Comparison of ENCODE assay signal across 8 cellular contexts in genomic region chr10:48523212-48523819, GRCh38.
DNase-seq lines count a peak whose midpoint lies in the region; ATAC-seq and TF ChIP-seq lines count a peak whose summit lies in the region.

No MANE protein-coding gene starts in this region.

- BruUV-seq in Caco-2 (replicated peaks; lab: Mats Ljungman, UMichigan): no TSS peak

- H3K4me3 Mint-ChIP-seq in Caco-2 (ENCODE audit: unreplicated experiment) (peak overlapping the region; percentile 74), glutamatergic neuron (ENCODE audit: unreplicated experiment) (peak overlapping the region; percentile 78)

- peaks cover 8% of the 10 kb centered on the region; the same call in 1 of the 2 replicates for H3K4me1 ChIP-seq in Caco-2
- peaks cover 23 to 32% of the 10 kb centered on the region in 2 experiments; a peak in 3 of 4 replicates for H3K4me1 ChIP-seq in SK-N-SH (ENCODE audit: control insufficient read depth in 1 of 2, insufficient read depth in 2 of 2, low read depth in 1 of 2, low read length in 1 of 2)
- peaks cover 5% of the 10 kb centered on the region for H3K4me1 ChIP-seq in ovary (ENCODE audit: insufficient read depth)

- H3K4me3 ChIP-seq in Caco-2 (ENCODE audit: low read depth, low read length) (peak overlapping the region; percentile 54), SK-N-SH (ENCODE audit: low read depth in 2 of 2, low read length in 1 of 2) (peak overlapping the region; percentile 59 to 65), ovary (peak overlapping the region; percentile 41)

- DNase-seq in Caco-2 (peak; percentile 58 to 68), SK-N-SH (peak; percentile 74), glutamatergic neuron (peak; percentile 39), ovary (peak; percentile 81 to 86 (median 83)), NCI-H2107 (lab: John Stamatoyannopoulos, UW) (no peak), T-helper 1 cell (no peak)

- no peak for ATAC-seq in GM21717 (IDR thresholded peaks at IDR 0.05; ENCODE audit: unreplicated experiment)
- ATAC-seq in GM18868 (IDR thresholded peaks at IDR 0.05; ENCODE audit: unreplicated experiment): no peak

- H3K4me1 Mint-ChIP-seq in Caco-2 (ENCODE audit: low read depth, unreplicated experiment) (peaks cover 12% of the 10 kb centered on the region), glutamatergic neuron (ENCODE audit: low read depth, unreplicated experiment) (peaks cover 22% of the 10 kb centered on the region)

- peaks cover 27% of the 10 kb centered on the region for H3F3A ChIP-seq in SK-N-SH (replicated peaks; ENCODE audit: insufficient read depth)

- peak overlapping the region; percentile 90 for H3K4me2 ChIP-seq in SK-N-SH

- H2AFZ ChIP-seq in SK-N-SH (ENCODE audit: low read depth): no peak overlapping the region; the same call in 1 of the 2 replicates

- peak in 1 of 2 experiments; percentile 87; a peak in 2 of 4 replicates for TF ChIP-seq EP300 in SK-N-SH (IDR thresholded peaks at IDR 0.05; ENCODE audit: borderline replicate concordance in 1 of 2, low read depth in 1 of 2, low read length in 1 of 2)
- no peak for TF ChIP-seq EP300 in ovary (IDR thresholded peaks at IDR 0.05)

- 0 out of 2 replicates have a peak, but pooled peaks cover 7% of the 10 kb centered on the region for H4K20me1 ChIP-seq in SK-N-SH (ENCODE audit: insufficient read depth)

- H3K9me3 ChIP-seq in Caco-2: 0 out of 2 replicates have a peak, but pooled peaks cover 3% of the 10 kb centered on the region
- H3K9me3 ChIP-seq in SK-N-SH: no peaks in the 10 kb centered on the region
- H3K9me3 ChIP-seq in ovary: no peaks in the 10 kb centered on the region

- 100% methylated on average over 1 of the region's 47 CpGs for WGBS in SK-N-SH (ENCODE audit: low lambda C conversion rate)
- WGBS in ovary, 3 donors: 1 to 2% (median 1%) methylated on average over 30 to 47 of the region's 47 CpGs

- H3K27ac ChIP-seq in SK-N-SH (ENCODE audit: low read depth in 2 of 2, low read length in 1 of 2): peak overlapping the region; percentile 28 to 42; a peak in 3 of 4 replicates
- H3K27ac ChIP-seq in ovary: peak overlapping the region in 1 of 2 donors; percentile 73

- TF ChIP-seq POLR2A in ovary (IDR thresholded peaks at IDR 0.05): no peak

- H3K27me3 Mint-ChIP-seq in Caco-2 (ENCODE audit: insufficient read depth, unreplicated experiment): no peaks in the 10 kb centered on the region
- H3K27me3 Mint-ChIP-seq in glutamatergic neuron (ENCODE audit: unreplicated experiment): peaks cover 11% of the 10 kb centered on the region

- POLR2A ChIA-PET in Caco-2 (lab: Charles Lee): no interaction called here
- POLR2A ChIA-PET in SK-N-SH (lab: Yijun Ruan, JAX): no interaction called here

- intact Hi-C loops in Caco-2 (cut with micrococcal nuclease; ENCODE audit: unreplicated experiment): loop anchor here (2.0 kb wide), 1 partner anchor 17 kb away; no protein-coding TSS in a partner anchor
- intact Hi-C loops in ovary (cut with DNase I): no loop called here

- H3K36me3 ChIP-seq in Caco-2 (ENCODE audit: control insufficient read depth, insufficient read depth, low read length): no peaks in the 10 kb centered on the region
- H3K36me3 ChIP-seq in SK-N-SH (replicated peaks in 1 of 2; ENCODE audit: control insufficient read depth in 1 of 2, insufficient read depth in 2 of 2, low read length in 1 of 2): no peaks in the 10 kb centered on the region
- H3K36me3 ChIP-seq in ovary: no peaks in the 10 kb centered on the region

- H3K9ac ChIP-seq in SK-N-SH: peak overlapping the region; percentile 50; the same call in 1 of the 2 replicates

- H3K9me3 Mint-ChIP-seq in Caco-2 (ENCODE audit: unreplicated experiment): peaks cover 13% of the 10 kb centered on the region
- H3K9me3 Mint-ChIP-seq in glutamatergic neuron (ENCODE audit: unreplicated experiment): peaks cover 7% of the 10 kb centered on the region

- no peak for TF ChIP-seq RAD21 in SK-N-SH (IDR thresholded peaks at IDR 0.05; ENCODE audit: low read length)

- TF ChIP-seq CTCF in Caco-2 (IDR thresholded peaks at IDR 0.05; ENCODE audit: insufficient read depth in 1 of 2, low read depth in 1 of 2, low read length in 1 of 2, severe bottlenecking in 1 of 2, unreplicated experiment in 1 of 2): no peak
- no peak for TF ChIP-seq CTCF in SK-N-SH (IDR thresholded peaks at IDR 0.05)
- no peak for TF ChIP-seq CTCF in glutamatergic neuron (IDR thresholded peaks at IDR 0.05; ENCODE audit: partially characterized antibody, unreplicated experiment)
- no peak for TF ChIP-seq CTCF in ovary (IDR thresholded peaks at IDR 0.05)

- no peaks in the 10 kb centered on the region for H3K9me2 ChIP-seq in SK-N-SH

- H3K27ac Mint-ChIP-seq in Caco-2 (ENCODE audit: unreplicated experiment): no peak overlapping the region
- no peak overlapping the region for H3K27ac Mint-ChIP-seq in glutamatergic neuron (ENCODE audit: unreplicated experiment)

- peaks cover 68% of the 10 kb centered on the region for H3K79me2 ChIP-seq in SK-N-SH (ENCODE audit: insufficient read depth)

- H3K36me3 Mint-ChIP-seq in Caco-2 (ENCODE audit: insufficient read depth, unreplicated experiment): no peaks in the 10 kb centered on the region
- peaks cover 11% of the 10 kb centered on the region for H3K36me3 Mint-ChIP-seq in glutamatergic neuron (ENCODE audit: unreplicated experiment)

- no peaks in the 10 kb centered on the region for H3K27me3 ChIP-seq in Caco-2 (replicated peaks; ENCODE audit: control insufficient read depth, insufficient read depth, low read length)
- no peaks in the 10 kb centered on the region for H3K27me3 ChIP-seq in SK-N-SH (ENCODE audit: insufficient read depth)
- H3K27me3 ChIP-seq in ovary: no peaks in the 10 kb centered on the region

- CTCF ChIA-PET in Caco-2 (lab: Charles Lee) (interaction anchor here (1.0 to 1.3 kb wide), 3 partner anchors 10 to 159 kb away, joined by 3 to 9 read pairs (median 3); no protein-coding TSS in a partner anchor), SK-N-SH (lab: Yijun Ruan, JAX) (interaction anchor here (0.6 to 6.1 kb wide), 26 partner anchors 8 to 885 kb away, joined by 3 to 60 read pairs (median 4); no protein-coding TSS in a partner anchor)

TF ChIP-seq in SK-N-SH, 30 proteins besides CTCF, POLR2A, EP300 and RAD21 (continues in another document):
- TF ChIP-seq USF1 (IDR thresholded peaks at IDR 0.05; ENCODE audit: borderline replicate concordance, low read depth) (no peak), MXI1 (IDR thresholded peaks at IDR 0.05; ENCODE audit: low read depth, low read length) (no peak), RCOR1 (IDR thresholded peaks at IDR 0.05; ENCODE audit: low read length) (no peak), CHD2 (IDR thresholded peaks at IDR 0.05; ENCODE audit: low read length, partially characterized antibody) (no peak), IRF3 (IDR thresholded peaks at IDR 0.05; ENCODE audit: low read depth, low read length) (no peak), TCF12 (IDR thresholded peaks at IDR 0.05) (peak; percentile 72), FOXM1 (IDR thresholded peaks at IDR 0.05; ENCODE audit: low read depth) (no peak), FOSL2 (IDR thresholded peaks at IDR 0.05; ENCODE audit: borderline replicate concordance, low read depth) (peak; percentile 62), REST (IDR thresholded peaks at IDR 0.05; ENCODE audit: low read depth, low read length) (no peak), NRF1 (IDR thresholded peaks at IDR 0.05; ENCODE audit: low read depth, low read length) (no peak), FOXJ3 (CRISPR knock-in tag; IDR thresholded peaks at IDR 0.05) (no peak)

Comparison
In these comparisons a context has a peak if more than half of its experiments do, and no peak if none do; other contexts are left out.
1. DNase-seq: peak in Caco-2 (2 of 2), SK-N-SH (single experiment), glutamatergic neuron (single experiment) and ovary (5 of 5); none in NCI-H2107 (single experiment) and T-helper 1 cell (0 of 5).
2. Peak in every context shown above with its lines, with median percentiles within 50 percentile points of each other: H3K4me3 ChIP-seq.